ENCODE assay signal across 12 cellular contexts in the genomic region with DNA sequence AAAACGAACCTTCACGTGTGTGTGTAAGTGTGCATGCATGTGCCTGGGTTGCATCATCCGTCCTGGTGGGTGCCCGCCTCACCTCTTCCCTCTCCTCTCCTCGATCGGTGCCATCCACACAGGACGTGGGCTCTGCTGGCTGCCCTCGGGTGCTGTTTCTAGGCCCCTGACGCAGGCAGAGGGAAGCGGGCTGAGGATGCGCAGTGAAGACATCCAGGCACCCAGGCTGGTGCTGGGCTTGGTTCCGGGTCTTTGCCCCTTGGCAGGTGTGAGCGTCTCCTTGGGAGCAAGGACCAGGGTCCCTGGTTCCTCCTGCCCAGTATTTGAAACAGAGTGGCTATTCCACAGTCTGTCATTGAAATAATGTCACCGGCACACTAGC. TPM values are rescaled to one million over a fixed set of nuclear protein-coding genes. Genes with fewer than 3 reads are reported as not detected.
A peak's percentile ranks its signal among the peaks of the same experiment; 100 is the strongest.
DNase-seq lines count a peak whose midpoint lies in the region; FAIRE-seq and TF ChIP-seq lines count a peak whose summit lies in the region.
"Had no signal": no experiment of that assay in that cellular context is flagged by ENCODE, and none has a peak within 500 bp of the region (broad histone marks: within the 10 kb centered on the region; RNA-seq: fewer than 3 reads in every experiment).

No MANE protein-coding gene starts in this region.

- no peak for FAIRE-seq in astrocyte (lab: Jason Lieb, UNC)

- H4K91ac ChIP-seq in mesenchymal stem cell (ENCODE audit: low read length), result no peak overlapping the region

- no peak overlapping the region for H3K4ac ChIP-seq in mesenchymal stem cell (ENCODE audit: low read depth in 1 of 2, low read length in 2 of 2)

- H3K18ac ChIP-seq in mesenchymal stem cell (ENCODE audit: low read depth in 1 of 2, low read length in 2 of 2), result no peak overlapping the region

- no peaks in the 10 kb centered on the region for H3K36me3 Mint-ChIP-seq in astrocyte (ENCODE audit: low read depth, unreplicated experiment)
- H3K36me3 Mint-ChIP-seq: brain had no signal

- no peak overlapping the region for H3K27ac ChIP-seq in HL-60 (replicated peaks)
- no peak overlapping the region for H3K27ac ChIP-seq in astrocyte (ENCODE audit: low read depth, low read length)
- H3K27ac ChIP-seq in mesenchymal stem cell (ENCODE audit: low read length, poor library complexity, severe bottlenecking), result no peak overlapping the region
- peak overlapping the region; percentile 57 for H3K27ac ChIP-seq in subcutaneous abdominal adipose tissue (ENCODE audit: low read depth, low read length)
- H3K27ac ChIP-seq in WERI-Rb-1, result no peak overlapping the region

- TF ChIP-seq CTCF in HL-60 (IDR thresholded peaks at IDR 0.05; ENCODE audit: insufficient read depth, low read length) (no peak), astrocyte (IDR thresholded peaks at IDR 0.05; ENCODE audit: insufficient read depth, low read depth, low read length) (no peak), WERI-Rb-1 (IDR thresholded peaks at IDR 0.05; ENCODE audit: low read depth, low read length) (no peak), GM10266 (IDR thresholded peaks at IDR 0.05; ENCODE audit: control insufficient read depth, insufficient read depth, low read depth, missing control alignments) (no peak)

- no peaks in the 10 kb centered on the region for H3K9me3 Mint-ChIP-seq in astrocyte (ENCODE audit: unreplicated experiment)
- H3K9me3 Mint-ChIP-seq: activated T-cell treated with anti-CD3 and anti-CD28 coated beads, Interleukin-2, amount 50 U/mL, for 4 hours; CD4-positive, alpha-beta T cell had no signal

- H2AK5ac ChIP-seq in mesenchymal stem cell (ENCODE audit: low read length, severe bottlenecking), result no peak overlapping the region

- H3K4me3 Mint-ChIP-seq in astrocyte (ENCODE audit: unreplicated experiment), result no peak overlapping the region
- H3K4me3 Mint-ChIP-seq: activated T-cell treated with anti-CD3 and anti-CD28 coated beads, Interleukin-2, amount 50 U/mL, for 4 hours; CD4-positive, alpha-beta T cell had no signal

- H2AFZ ChIP-seq in astrocyte (ENCODE audit: low read depth, low read length) (no peak overlapping the region), mesenchymal stem cell (ENCODE audit: low read depth, low read length) (peak overlapping the region; percentile 10)

- no peaks in the 10 kb centered on the region for H3K79me1 ChIP-seq in mesenchymal stem cell (replicated peaks; ENCODE audit: low read length, poor library complexity, severe bottlenecking)

- H3K9ac ChIP-seq in astrocyte (ENCODE audit: low read length) (no peak overlapping the region), mesenchymal stem cell (ENCODE audit: low read length) (peak overlapping the region; percentile 78), subcutaneous abdominal adipose tissue (ENCODE audit: low read length in 5 of 5) (peak overlapping the region in 4 of 5 donors; percentile 33 to 68 (median 58))

- DNase-seq in HL-60 (ENCODE audit: low read depth in 1 of 2, low spot score in 1 of 2) (no peak), astrocyte (ENCODE audit: low read depth) (no peak), mesenchymal stem cell (no peak), WERI-Rb-1 (no peak), GM10266 (ENCODE audit: extremely low spot score) (no peak), D341Med (ENCODE audit: low spot score) (no peak)
- no peak for DNase-seq in stimulated activated CD4-positive, alpha-beta T cell treated with anti-CD3 and anti-CD28 coated beads, Interleukin-12 subunit alpha, Interleukin-12 subunit beta, amount 100 ng/mL, for 4 hours
- DNase-seq: activated T-cell treated with anti-CD3 and anti-CD28 coated beads, Interleukin-2, amount 50 U/mL, for 4 hours; MM.1S had no signal

- no peak overlapping the region for H3K23ac ChIP-seq in mesenchymal stem cell (ENCODE audit: low read length in 2 of 2)

- no peaks in the 10 kb centered on the region for H4K20me1 ChIP-seq in astrocyte (ENCODE audit: insufficient read depth, low read length)

- H3K79me2 ChIP-seq in astrocyte (ENCODE audit: insufficient read depth, low read length), result no peaks in the 10 kb centered on the region

- H3K4me3 ChIP-seq in HL-60 (replicated peaks; ENCODE audit: insufficient read depth, low read length) (peak overlapping the region; percentile 19), astrocyte (ENCODE audit: insufficient read depth, low read depth, low read length) (no peak overlapping the region), mesenchymal stem cell (ENCODE audit: insufficient read depth in 1 of 2, low read depth in 1 of 2, low read length in 2 of 2) (peak overlapping the region in 1 of 2 experiments; percentile 63), subcutaneous abdominal adipose tissue (ENCODE audit: low read depth in 1 of 5, low read length in 5 of 5) (peak overlapping the region in 4 of 5 donors; percentile 55 to 65 (median 60)), WERI-Rb-1 (ENCODE audit: low read depth, low read length) (no peak overlapping the region)

- peaks cover 7% of the 10 kb centered on the region for H3K4me1 Mint-ChIP-seq in astrocyte (ENCODE audit: low read depth, unreplicated experiment)

- H3K36me3 ChIP-seq in astrocyte (ENCODE audit: insufficient read depth, low read length), result no peaks in the 10 kb centered on the region
- no peaks in the 10 kb centered on the region for H3K36me3 ChIP-seq in mesenchymal stem cell (ENCODE audit: control insufficient read depth in 1 of 2, insufficient read depth in 2 of 2, low read depth in 1 of 2, low read length in 2 of 2)
- H3K36me3 ChIP-seq in subcutaneous abdominal adipose tissue (ENCODE audit: control insufficient read depth in 5 of 5, insufficient read depth in 5 of 5, low read length in 5 of 5), result no peaks in the 10 kb centered on the region
- H3K36me3 ChIP-seq in WERI-Rb-1, result no peaks in the 10 kb centered on the region

- H3K27ac Mint-ChIP-seq in astrocyte (ENCODE audit: unreplicated experiment), result no peak overlapping the region
- H3K27ac Mint-ChIP-seq: CD4-positive, alpha-beta T cell had no signal

- no peak overlapping the region for H2BK5ac ChIP-seq in mesenchymal stem cell (ENCODE audit: low read depth, low read length, poor library complexity, severe bottlenecking)

- H3K9me3 ChIP-seq in astrocyte (ENCODE audit: insufficient read depth, low read depth, low read length) (no peaks in the 10 kb centered on the region), mesenchymal stem cell (ENCODE audit: control insufficient read depth, low read length) (no peaks in the 10 kb centered on the region), subcutaneous abdominal adipose tissue (ENCODE audit: control insufficient read depth in 5 of 5, low read length in 5 of 5) (no peaks in the 10 kb centered on the region), WERI-Rb-1 (ENCODE audit: severe bottlenecking) (no peaks in the 10 kb centered on the region)

- H2BK15ac ChIP-seq in mesenchymal stem cell (ENCODE audit: low read depth, poor library complexity, severe bottlenecking), result no peak overlapping the region

- H3K4me2 ChIP-seq in astrocyte (ENCODE audit: low read length) (peak overlapping the region; percentile 37), mesenchymal stem cell (ENCODE audit: low read length, poor library complexity, severe bottlenecking) (no peak overlapping the region)

- WGBS in mesenchymal stem cell, result 97% methylated on average over 14 of the region's 14 CpGs

- no peak overlapping the region for H2BK120ac ChIP-seq in mesenchymal stem cell (ENCODE audit: low read depth, low read length)

- no peak overlapping the region for H3K14ac ChIP-seq in mesenchymal stem cell (ENCODE audit: low read length in 2 of 2)

- no peak overlapping the region for H4K8ac ChIP-seq in mesenchymal stem cell (ENCODE audit: low read length)

- H3K27me3 Mint-ChIP-seq in astrocyte (ENCODE audit: low read depth, unreplicated experiment), result peaks cover 12% of the 10 kb centered on the region
- H3K27me3 Mint-ChIP-seq: brain; CD4-positive, alpha-beta T cell had no signal

- H3K27me3 ChIP-seq in HL-60 (ENCODE audit: insufficient read depth, poor library complexity, severe bottlenecking), result peaks cover 4% of the 10 kb centered on the region
- H3K27me3 ChIP-seq in astrocyte (ENCODE audit: insufficient read depth, low read length), result no peaks in the 10 kb centered on the region
- no peaks in the 10 kb centered on the region for H3K27me3 ChIP-seq in mesenchymal stem cell (ENCODE audit: control insufficient read depth in 1 of 2, insufficient read depth in 1 of 2, low read length in 2 of 2)
- H3K27me3 ChIP-seq in subcutaneous abdominal adipose tissue (ENCODE audit: control insufficient read depth in 5 of 5, insufficient read depth in 4 of 5, low read length in 5 of 5), result no peaks in the 10 kb centered on the region
- no peaks in the 10 kb centered on the region for H3K27me3 ChIP-seq in WERI-Rb-1 (ENCODE audit: insufficient read depth, low read depth, severe bottlenecking)

- no peak overlapping the region for H2BK12ac ChIP-seq in mesenchymal stem cell (ENCODE audit: low read length in 2 of 2)

- H3K4me1 ChIP-seq in astrocyte (ENCODE audit: insufficient read depth, low read length) (peaks cover 8% of the 10 kb centered on the region), mesenchymal stem cell (ENCODE audit: control insufficient read depth, insufficient read depth, low read depth, low read length) (peaks cover 6% of the 10 kb centered on the region), subcutaneous abdominal adipose tissue (ENCODE audit: control insufficient read depth in 5 of 5, insufficient read depth in 5 of 5, low read length in 5 of 5) (peaks cover 11 to 16% (median 15%) of the 10 kb centered on the region in 5 donors)

RNA-seq across cellular contexts. Expression of a gene that starts 6.2 kb away (rescaled TPM):
- total RNA-seq in astrocyte, result 12.5 and 20.5 TPM in 2 replicates
- polyA plus RNA-seq in mesenchymal stem cell (2013, experiment 1 of 2), result 28.8 TPM
- 29.1 TPM for polyA plus RNA-seq in mesenchymal stem cell (2013, experiment 2 of 2)

RNA-seq across cellular contexts. Expression of a gene that starts 45.5 kb away (rescaled TPM):
- 3.1 and 3.5 TPM in 2 replicates for total RNA-seq in astrocyte
- 2.4 TPM for polyA plus RNA-seq in mesenchymal stem cell (2013, experiment 1 of 2)
- polyA plus RNA-seq in mesenchymal stem cell (2013, experiment 2 of 2), result 2.2 TPM

Comparison
In these comparisons a context has a peak if more than half of its experiments do, and no peak if none do; other contexts are left out.
1. H3K4me3 ChIP-seq: peak in HL-60 (single experiment) and subcutaneous abdominal adipose tissue (4 of 5); none in astrocyte (single experiment) and WERI-Rb-1 (single experiment).